13 cellular contexts compared by ENCODE assay signal in genomic region chr2:236919209-236919608, GRCh38.
A peak's percentile ranks its signal among the peaks of the same experiment; 100 is the strongest.
DNase-seq lines count a peak whose midpoint lies in the region; FAIRE-seq and TF ChIP-seq lines count a peak whose summit lies in the region.
"Had no signal": no experiment of that assay in that cellular context is flagged by ENCODE, and none has a peak within 500 bp of the region (broad histone marks: within the 10 kb centered on the region; RNA-seq: fewer than 3 reads in every experiment).

No MANE protein-coding gene starts in this region.

- peaks cover 25% of the 10 kb centered on the region for H3K27me3 Mint-ChIP-seq in nephron (ENCODE audit: low read depth)
- H3K27me3 Mint-ChIP-seq: activated naive CD4-positive, alpha-beta T cell treated with anti-CD3 and anti-CD28 coated beads, Interleukin-2, amount 50 U/mL, for 24 hours had no signal

- H3K4me3 ChIP-seq in choroid plexus epithelial cell (ENCODE audit: low read depth, low read length), result no peak overlapping the region
- H3K4me3 ChIP-seq: colonic mucosa had no signal

- H3K4me3 Mint-ChIP-seq in nephron, result no peak overlapping the region
- H3K4me3 Mint-ChIP-seq: activated naive CD4-positive, alpha-beta T cell treated with anti-CD3 and anti-CD28 coated beads, Interleukin-2, amount 50 U/mL, for 24 hours; H9; immature natural killer cell had no signal

- TF ChIP-seq CTCF in choroid plexus epithelial cell (conservative IDR thresholded peaks at IDR 0.05; ENCODE audit: low read depth, low read length) (no peak), nephron (IDR thresholded peaks at IDR 0.05; ENCODE audit: unreplicated experiment in 3 of 3) (no peak)

- H3K36me3 Mint-ChIP-seq in nephron (ENCODE audit: low read depth), result no peaks in the 10 kb centered on the region
- H3K36me3 Mint-ChIP-seq: activated naive CD4-positive, alpha-beta T cell treated with anti-CD3 and anti-CD28 coated beads, Interleukin-2, amount 50 U/mL, for 24 hours; immature natural killer cell had no signal

- H3K27ac Mint-ChIP-seq in nephron, result peak overlapping the region in 2 of 3 experiments; percentile 18 to 35
- H3K27ac Mint-ChIP-seq: activated naive CD4-positive, alpha-beta T cell treated with anti-CD3 and anti-CD28 coated beads, Interleukin-2, amount 50 U/mL, for 24 hours; H9; immature natural killer cell had no signal

- peak; percentile 27 for DNase-seq in H4 (ENCODE audit: low spot score)
- DNase-seq in NOMO-1 treated with DMSO at 0.1 percent for 48 hours (lab: John Stamatoyannopoulos, UW; ENCODE audit: unreplicated experiment), result peak; percentile 50
- peak; percentile 57 for DNase-seq in choroid plexus epithelial cell (ENCODE audit: low read depth)
- DNase-seq in frontal cortex (ENCODE audit: low spot score in 2 of 2), result no peak
- DNase-seq in T-helper 1 cell, result no peak
- no peak for DNase-seq in activated naive CD4-positive, alpha-beta T cell (lab: John Stamatoyannopoulos, UW)
- DNase-seq: colonic mucosa, H9, immature natural killer cell had no signal

- FAIRE-seq in frontal cortex (lab: Jason Lieb, UNC), result no peak
- FAIRE-seq: G401.6, TTC549 had no signal

- peaks cover 14% of the 10 kb centered on the region for H3K4me1 Mint-ChIP-seq in nephron
- H3K4me1 Mint-ChIP-seq: activated naive CD4-positive, alpha-beta T cell treated with anti-CD3 and anti-CD28 coated beads, Interleukin-2, amount 50 U/mL, for 24 hours; immature natural killer cell had no signal

- no peaks in the 10 kb centered on the region for H3K9me3 Mint-ChIP-seq in nephron
- H3K9me3 Mint-ChIP-seq: activated naive CD4-positive, alpha-beta T cell treated with anti-CD3 and anti-CD28 coated beads, Interleukin-2, amount 50 U/mL, for 24 hours; H9; immature natural killer cell had no signal

Comparison
In these comparisons a context has a peak if more than half of its experiments do, and no peak if none do; other contexts are left out.
1. DNase-seq: peak in H4 (single experiment), NOMO-1 treated with DMSO at 0.1 percent for 48 hours (single experiment) and choroid plexus epithelial cell (single experiment); none in frontal cortex (0 of 2), T-helper 1 cell (0 of 5) and activated naive CD4-positive, alpha-beta T cell (0 of 4).